In genomic region chr12:1552171-1552570, GRCh38 we compare ENCODE assay signal across 16 cellular contexts. TPM values are rescaled to one million over a fixed set of nuclear protein-coding genes. Genes with fewer than 3 reads are reported as not detected.
DNase-seq lines count a peak whose midpoint lies in the region; ATAC-seq, FAIRE-seq and TF ChIP-seq lines count a peak whose summit lies in the region.
"Had no signal": no experiment of that assay in that cellular context is flagged by ENCODE, and none has a peak within 500 bp of the region (broad histone marks: within the 10 kb centered on the region; RNA-seq: fewer than 3 reads in every experiment).

No MANE protein-coding gene starts in this region.

- intact Hi-C loops in mammary epithelial cell (cut with micrococcal nuclease): no loop called here
- intact Hi-C loops in MCF 10A (cut with micrococcal nuclease): no loop called here
- intact Hi-C loops in kidney (cut with DNase I): no loop called here

- H3K4me3 ChIP-seq in mammary epithelial cell (replicated peaks in 1 of 3; ENCODE audit: insufficient read depth in 1 of 3, low read depth in 2 of 3, low read length in 3 of 3): no peak overlapping the region
- no peak overlapping the region for H3K4me3 ChIP-seq in hepatocyte
- H3K4me3 ChIP-seq in kidney (ENCODE audit: low read length in 2 of 2): no peak overlapping the region

- WGBS in mammary epithelial cell (ENCODE audit: low coverage, missing lambda C conversion rate): 67% methylated on average over 2 of the region's 2 CpGs
- WGBS in hepatocyte (ENCODE audit: low lambda C conversion rate, missing lambda C conversion rate): 94% methylated on average over 2 of the region's 2 CpGs

- peaks cover 46% of the 10 kb centered on the region for H3K79me2 ChIP-seq in mammary epithelial cell (ENCODE audit: insufficient read depth, low read length)
- H3K79me2 ChIP-seq in hepatocyte: no peaks in the 10 kb centered on the region

- H3K4me2 ChIP-seq in mammary epithelial cell (ENCODE audit: insufficient read depth, low read depth, low read length) (no peak overlapping the region), hepatocyte (no peak overlapping the region)

- H3K27ac ChIP-seq in mammary epithelial cell (ENCODE audit: insufficient read depth, low read depth, low read length) (no peak overlapping the region), hepatocyte (peak overlapping the region; percentile 18), kidney (ENCODE audit: low read depth in 2 of 2, low read length in 2 of 2) (no peak overlapping the region)

- peaks cover 11% of the 10 kb centered on the region for H3K27me3 Mint-ChIP-seq in MCF 10A (ENCODE audit: insufficient read depth, unreplicated experiment)
- no peaks in the 10 kb centered on the region for H3K27me3 Mint-ChIP-seq in stimulated activated memory B cell treated with anti-CD40 and anti-IgM and Interleukin-4, amounts not matched to agents 10 μg/mL and 1 μg/mL and 100 μg/mL, for 72 hours
- H3K27me3 Mint-ChIP-seq in activated CD4-positive, alpha-beta T cell treated with anti-CD3 and anti-CD28 coated beads, Interleukin-2, amount 10 ng/mL, durations not matched to agents 7 days and 5 days: peaks cover 24% of the 10 kb centered on the region

- no peak for FAIRE-seq in kidney (lab: Jason Lieb, UNC)

- H2AFZ ChIP-seq in mammary epithelial cell (ENCODE audit: low read depth, low read length) (no peak overlapping the region), hepatocyte (no peak overlapping the region)

- H3K9me3 ChIP-seq in mammary epithelial cell (replicated peaks; ENCODE audit: insufficient read depth, low read length) (no peaks in the 10 kb centered on the region), hepatocyte (ENCODE audit: low read depth) (no peaks in the 10 kb centered on the region), kidney (ENCODE audit: control insufficient read depth in 1 of 2, low read length in 2 of 2) (no peaks in the 10 kb centered on the region)

- H3K9ac ChIP-seq in mammary epithelial cell (ENCODE audit: insufficient read depth, low read length) (no peak overlapping the region), kidney (ENCODE audit: low read length in 2 of 2) (no peak overlapping the region)

- POLR2A ChIA-PET in MCF 10A (lab: Yijun Ruan, JAX): no interaction called here
- POLR2A ChIA-PET in activated CD4-positive, alpha-beta T cell treated with anti-CD3 and anti-CD28 coated beads, Interleukin-2, amount 10 ng/mL, durations not matched to agents 7 days and 5 days (lab: Charles Lee): no interaction called here

- no peak overlapping the region for H3K27ac Mint-ChIP-seq in MCF 10A (ENCODE audit: low read depth, unreplicated experiment)
- peak overlapping the region; percentile 26 for H3K27ac Mint-ChIP-seq in stimulated activated memory B cell treated with anti-CD40 and anti-IgM and Interleukin-4, amounts not matched to agents 10 μg/mL and 1 μg/mL and 100 μg/mL, for 72 hours
- H3K27ac Mint-ChIP-seq in activated CD4-positive, alpha-beta T cell treated with anti-CD3 and anti-CD28 coated beads, Interleukin-2, amount 10 ng/mL, durations not matched to agents 7 days and 5 days: no peak overlapping the region

- dilution Hi-C loops in mammary epithelial cell (cut with HindIII; ENCODE audit: low sequenced_read_pairs): no loop called here

- no peak for TF ChIP-seq CTCF in mammary epithelial cell (conservative IDR thresholded peaks at IDR 0.05 in 1 of 2, IDR thresholded peaks at IDR 0.05 in 1 of 2; ENCODE audit: extremely low read depth in 1 of 2, insufficient read depth in 1 of 2, low read depth in 1 of 2, low read length in 2 of 2)
- TF ChIP-seq CTCF in MCF 10A (IDR thresholded peaks at IDR 0.05; ENCODE audit: unreplicated experiment): no peak
- TF ChIP-seq CTCF in hepatocyte (IDR thresholded peaks at IDR 0.05; ENCODE audit: poor library complexity): no peak
- TF ChIP-seq CTCF in kidney (IDR thresholded peaks at IDR 0.05; ENCODE audit: borderline replicate concordance, extremely low read depth, insufficient read depth): no peak

- H3K36me3 ChIP-seq in mammary epithelial cell (ENCODE audit: insufficient read depth, low read length) (no peaks in the 10 kb centered on the region), hepatocyte (replicated peaks; ENCODE audit: insufficient read depth, low read depth) (no peaks in the 10 kb centered on the region), kidney (ENCODE audit: control insufficient read depth in 1 of 2, insufficient read depth in 2 of 2, low read length in 2 of 2) (no peaks in the 10 kb centered on the region)

- H3K4me1 Mint-ChIP-seq in MCF 10A (ENCODE audit: insufficient read depth, unreplicated experiment): peaks cover 6% of the 10 kb centered on the region
- peaks cover 22% of the 10 kb centered on the region for H3K4me1 Mint-ChIP-seq in stimulated activated memory B cell treated with anti-CD40 and anti-IgM and Interleukin-4, amounts not matched to agents 10 μg/mL and 1 μg/mL and 100 μg/mL, for 72 hours
- no peaks in the 10 kb centered on the region for H3K4me1 Mint-ChIP-seq in activated CD4-positive, alpha-beta T cell treated with anti-CD3 and anti-CD28 coated beads, Interleukin-2, amount 10 ng/mL, durations not matched to agents 7 days and 5 days

- H3K4me3 Mint-ChIP-seq in MCF 10A (ENCODE audit: unreplicated experiment): no peak overlapping the region
- H3K4me3 Mint-ChIP-seq in stimulated activated memory B cell treated with anti-CD40 and anti-IgM and Interleukin-4, amounts not matched to agents 10 μg/mL and 1 μg/mL and 100 μg/mL, for 72 hours: no peak overlapping the region
- no peak overlapping the region for H3K4me3 Mint-ChIP-seq in activated CD4-positive, alpha-beta T cell treated with anti-CD3 and anti-CD28 coated beads, Interleukin-2, amount 10 ng/mL, durations not matched to agents 7 days and 5 days

- BruUV-seq in mammary epithelial cell (replicated peaks; lab: Mats Ljungman, UMichigan) (no TSS peak), MCF 10A (replicated peaks; lab: Mats Ljungman, UMichigan) (no TSS peak)

- no peaks in the 10 kb centered on the region for H3K4me1 ChIP-seq in mammary epithelial cell (ENCODE audit: insufficient read depth, low read length)
- H3K4me1 ChIP-seq in hepatocyte (ENCODE audit: insufficient read depth): peaks cover 3% of the 10 kb centered on the region
- H3K4me1 ChIP-seq in kidney (ENCODE audit: control insufficient read depth in 1 of 2, insufficient read depth in 1 of 2, low read depth in 1 of 2, low read length in 2 of 2): no peaks in the 10 kb centered on the region
- H3K4me1 ChIP-seq: Caco-2 had no signal

- in situ Hi-C loops in mammary epithelial cell (cut with MboI; ENCODE audit: low sequenced_read_pairs in 2 of 2): no loop called here

- no peaks in the 10 kb centered on the region for H3K36me3 Mint-ChIP-seq in MCF 10A (ENCODE audit: insufficient read depth, unreplicated experiment)
- peaks cover 17% of the 10 kb centered on the region for H3K36me3 Mint-ChIP-seq in stimulated activated memory B cell treated with anti-CD40 and anti-IgM and Interleukin-4, amounts not matched to agents 10 μg/mL and 1 μg/mL and 100 μg/mL, for 72 hours
- no peaks in the 10 kb centered on the region for H3K36me3 Mint-ChIP-seq in activated CD4-positive, alpha-beta T cell treated with anti-CD3 and anti-CD28 coated beads, Interleukin-2, amount 10 ng/mL, durations not matched to agents 7 days and 5 days (ENCODE audit: low read depth)

- CTCF ChIA-PET in mammary epithelial cell (lab: Charles Lee; ENCODE audit: low non-redundant PET) (no interaction called here), MCF 10A (lab: Yijun Ruan, JAX) (no interaction called here)
- CTCF ChIA-PET in activated CD4-positive, alpha-beta T cell treated with anti-CD3 and anti-CD28 coated beads, Interleukin-2, amount 10 ng/mL, durations not matched to agents 7 days and 5 days (lab: Charles Lee): no interaction called here

- no peaks in the 10 kb centered on the region for H4K20me1 ChIP-seq in mammary epithelial cell (ENCODE audit: insufficient read depth, low read length)
- no peaks in the 10 kb centered on the region for H4K20me1 ChIP-seq in hepatocyte (ENCODE audit: insufficient read depth, poor library complexity, severe bottlenecking)

- DNase-seq in mammary epithelial cell (peak; percentile 40), MCF 10A (ENCODE audit: unreplicated experiment) (no peak), RPMI7951 (ENCODE audit: low read depth) (peak; percentile 24), hepatocyte (ENCODE audit: low spot score) (no peak), kidney (no peak)
- DNase-seq in activated CD4-positive, alpha-beta T cell treated with anti-CD3 and anti-CD28 coated beads, Interleukin-2, amount 10 ng/mL, durations not matched to agents 7 days and 5 days: no peak
- DNase-seq: Caco-2, DMS53, GDM1, Kasumi-1, NCI-H1436 treated with DMSO at 0.1 percent for 48 hours, NCI-H2081 treated with DMSO at 0.1 percent for 48 hours, NCI-H524, SIG-M5 had no signal

- no peaks in the 10 kb centered on the region for H3K9me3 Mint-ChIP-seq in MCF 10A (ENCODE audit: unreplicated experiment)
- H3K9me3 Mint-ChIP-seq in stimulated activated memory B cell treated with anti-CD40 and anti-IgM and Interleukin-4, amounts not matched to agents 10 μg/mL and 1 μg/mL and 100 μg/mL, for 72 hours: peaks cover 11% of the 10 kb centered on the region
- H3K9me3 Mint-ChIP-seq in activated CD4-positive, alpha-beta T cell treated with anti-CD3 and anti-CD28 coated beads, Interleukin-2, amount 10 ng/mL, durations not matched to agents 7 days and 5 days: peaks cover 16% of the 10 kb centered on the region

- no peaks in the 10 kb centered on the region for H3K9me2 ChIP-seq in hepatocyte (replicated peaks; ENCODE audit: insufficient read depth)

- ATAC-seq in stimulated activated memory B cell treated with anti-CD40 and anti-IgM and Interleukin-4, amounts not matched to agents 10 μg/mL and 1 μg/mL and 100 μg/mL, for 72 hours: no peak
- no peak for ATAC-seq in GM21367 (IDR thresholded peaks at IDR 0.05; ENCODE audit: unreplicated experiment)

- H3K27me3 ChIP-seq in mammary epithelial cell (ENCODE audit: insufficient read depth, low read length) (no peaks in the 10 kb centered on the region), hepatocyte (no peaks in the 10 kb centered on the region)

RNA-seq across cellular contexts. Expression of gene FBXL14, which starts 42.2 kb away (rescaled TPM):
- total RNA-seq in mammary epithelial cell (10 to 100 TPM in 1 of 2 donors, 1 to 10 TPM in 1; 8.8 to 10.0 TPM), MCF 10A (2022) (9.4 and 10.1 TPM in 2 replicates), hepatocyte (8.6 and 13.5 TPM in 2 replicates), kidney (17.9 TPM)
- polyA plus RNA-seq in mammary epithelial cell (6.6 TPM), hepatocyte (10.7 and 11.7 TPM in 2 replicates), kidney (ENCODE audit: insufficient read depth, low read depth, low replicate concordance) (5.3 TPM)
- 1.4 TPM for polyA minus RNA-seq in mammary epithelial cell
- 4.0 and 5.6 TPM in 2 replicates for total RNA-seq in RPMI7951 (2014; rRNA removed; shearing (Covaris generic))
- 10 to 100 TPM; 24.3 to 26.4 TPM for total RNA-seq in activated CD4-positive, alpha-beta T cell treated with anti-CD3 and anti-CD28 coated beads, Interleukin-2, amount 10 ng/mL, durations not matched to agents 7 days and 5 days

Comparison
In these comparisons a context has a peak if more than half of its experiments do, and no peak if none do; other contexts are left out.
1. DNase-seq: peak in mammary epithelial cell (single experiment) and RPMI7951 (single experiment); none in MCF 10A (single experiment), hepatocyte (single experiment), activated CD4-positive, alpha-beta T cell treated with anti-CD3 and anti-CD28 coated beads, Interleukin-2, amount 10 ng/mL, durations not matched to agents 7 days and 5 days (single experiment) and kidney (single experiment).